Comparison of ENCODE assay signal across 19 cellular contexts in the genomic region with DNA sequence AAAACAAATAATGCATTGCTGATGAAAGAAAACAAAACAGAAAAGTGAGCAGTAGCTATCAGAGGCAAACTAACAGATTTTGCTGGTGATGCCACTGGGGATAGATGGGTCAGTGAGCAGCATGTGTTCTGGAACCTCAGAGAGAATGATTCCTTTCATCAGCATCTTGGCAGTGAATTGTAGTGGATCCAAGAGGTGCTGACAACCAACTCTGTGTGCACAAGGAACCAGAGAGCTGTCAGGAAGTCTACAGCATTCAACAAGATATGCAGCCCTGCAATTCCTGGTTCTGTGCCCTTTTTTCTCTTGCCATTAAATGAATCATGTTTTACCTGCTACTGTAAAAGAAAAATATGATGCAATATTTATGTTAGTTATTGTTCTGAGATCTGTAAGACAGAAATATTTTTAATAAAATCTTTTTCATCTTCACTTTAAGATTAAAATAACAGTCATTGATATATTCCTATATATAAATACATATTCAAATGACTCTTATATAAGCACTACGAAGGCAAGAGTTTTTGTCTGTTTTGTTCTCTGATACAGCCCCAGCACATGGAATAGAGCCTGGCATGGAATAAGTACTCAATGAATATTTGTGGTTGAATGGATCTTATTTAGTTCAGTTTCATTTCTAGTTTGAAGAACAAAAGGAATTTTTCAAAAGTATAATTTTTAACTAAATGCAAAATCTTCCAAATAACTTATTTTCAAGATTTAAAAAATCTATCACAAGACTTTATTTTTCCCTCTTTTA.
DNase-seq lines count a peak whose midpoint lies in the region; ATAC-seq and TF ChIP-seq lines count a peak whose summit lies in the region.
"Had no signal": no experiment of that assay in that cellular context is flagged by ENCODE, and none has a peak within 500 bp of the region (broad histone marks: within the 10 kb centered on the region; RNA-seq: fewer than 3 reads in every experiment).

No MANE protein-coding gene starts in this region.

- H3K9me1 ChIP-seq in IMR-90 (ENCODE audit: insufficient read depth, low read length) = no peaks in the 10 kb centered on the region

- no peak overlapping the region for H3K56ac ChIP-seq in IMR-90 (ENCODE audit: extremely low read depth, insufficient read depth, low read length)

- H4K8ac ChIP-seq in IMR-90 (ENCODE audit: low read depth in 2 of 2, low read length in 2 of 2) = no peak overlapping the region

- no peak for TF ChIP-seq POLR2A in IMR-90 (IDR thresholded peaks at IDR 0.05; ENCODE audit: low read depth, low read length)

- H3K79me1 ChIP-seq in IMR-90 (ENCODE audit: low read depth in 1 of 2, low read length in 2 of 2) = no peaks in the 10 kb centered on the region

- WGBS in IMR-90 (ENCODE audit: extremely low coverage in 2 of 2, insufficient read length in 1 of 2), 2 experiments = no CpG with 5 or more reads among the region's 1 CpG

- no peaks in the 10 kb centered on the region for H3K79me2 ChIP-seq in osteoblast (ENCODE audit: insufficient read depth, low read length)

- dilution Hi-C loops in IMR-90 (cut with HindIII; ENCODE audit: low sequenced_read_pairs, unreplicated experiment) = no loop called here

- H2BK20ac ChIP-seq in IMR-90 (ENCODE audit: low read depth, low read length) = no peak overlapping the region

- H2AK9ac ChIP-seq in IMR-90 (replicated peaks; ENCODE audit: low read depth, low read length, poor library complexity) = no peak overlapping the region

- no peak overlapping the region for H3K4me2 ChIP-seq in IMR-90 (ENCODE audit: low read depth, low read length)
- no peak overlapping the region for H3K4me2 ChIP-seq in osteoblast (ENCODE audit: insufficient read depth, low read length)

- no peak overlapping the region for H3K9ac ChIP-seq in IMR-90 (ENCODE audit: low read depth, low read length)

- CTCF ChIA-PET in IMR-90 (lab: Yijun Ruan, JAX) (no interaction called here), RWPE1 (lab: Yijun Ruan, JAX) (no interaction called here)

- TF ChIP-seq CTCF in IMR-90 (conservative IDR thresholded peaks at IDR 0.05; ENCODE audit: low read depth, low read length) (no peak), osteoblast (IDR thresholded peaks at IDR 0.05; ENCODE audit: extremely low read depth, low read depth, low read length) (no peak), RWPE1 (conservative IDR thresholded peaks at IDR 0.05; ENCODE audit: low read depth) (no peak)

- no peak for ATAC-seq in IMR-90 (ENCODE audit: low read depth)
- peak; percentile 90 for ATAC-seq in left ventricle myocardium superior
- no peak for ATAC-seq in GM18502 (IDR thresholded peaks at IDR 0.05; ENCODE audit: poor library complexity, unreplicated experiment)
- ATAC-seq: activated CD4-positive, CD25-positive, alpha-beta regulatory T cell treated with anti-CD3 and anti-CD28 coated beads, Interleukin-2, amount 50 U/mL, for 24 hours; SK-N-SH treated with all-trans-retinoic acid at 6 μM for 48 hours had no signal

- in situ Hi-C loops in IMR-90 (cut with MboI; ENCODE audit: low sequenced_read_pairs) = loop anchor here (25.0 kb wide), 1 partner anchor 1130 kb away; no protein-coding TSS in a partner anchor

- H3K9me3 ChIP-seq in IMR-90 (ENCODE audit: control insufficient read depth, insufficient read depth, low read length) (no peaks in the 10 kb centered on the region), osteoblast (ENCODE audit: low read depth, low read length) (no peaks in the 10 kb centered on the region)
- H3K9me3 ChIP-seq: HAP-1 had no signal

- H3K27ac ChIP-seq in IMR-90 (ENCODE audit: insufficient read depth, low read length) (no peak overlapping the region), osteoblast (ENCODE audit: low read depth, low read length) (no peak overlapping the region), RWPE1 (no peak overlapping the region)
- H3K27ac ChIP-seq: brain microvascular endothelial cell had no signal

- no peak overlapping the region for H2BK5ac ChIP-seq in IMR-90 (ENCODE audit: low read depth, low read length, poor library complexity, severe bottlenecking)

- no peak overlapping the region for H3K23ac ChIP-seq in IMR-90 (ENCODE audit: low read depth, low read length)

- no peak for TF ChIP-seq RAD21 in IMR-90 (IDR thresholded peaks at IDR 0.05; ENCODE audit: low read length)

- no peak overlapping the region for H4K5ac ChIP-seq in IMR-90 (ENCODE audit: low read depth, low read length)

- H3K4me1 ChIP-seq in IMR-90 (ENCODE audit: control insufficient read depth, insufficient read depth, low read length) (no peaks in the 10 kb centered on the region), osteoblast (ENCODE audit: insufficient read depth, low read length) (no peaks in the 10 kb centered on the region)

- no peak overlapping the region for H2BK15ac ChIP-seq in IMR-90 (ENCODE audit: low read depth, low read length)

- no TSS peak for BruUV-seq in IMR-90 (replicated peaks; lab: Mats Ljungman, UMichigan)

- no peak overlapping the region for H3K4ac ChIP-seq in IMR-90 (ENCODE audit: low read depth, low read length)

- no peaks in the 10 kb centered on the region for H3K36me3 ChIP-seq in IMR-90 (ENCODE audit: control insufficient read depth, insufficient read depth, low read length)
- H3K36me3 ChIP-seq in osteoblast (ENCODE audit: insufficient read depth, low read length) = no peaks in the 10 kb centered on the region
- H3K36me3 ChIP-seq: brain microvascular endothelial cell, HAP-1 had no signal

- intact Hi-C loops in IMR-90 (cut with micrococcal nuclease) (loop anchor here (10.0 kb wide), 1 partner anchor 423 kb away; a partner anchor contains a TSS), left ventricle myocardium superior (cut with micrococcal nuclease) (loop anchor here (10.0 kb wide), 1 partner anchor 73 kb away; no protein-coding TSS in a partner anchor)

- no peak overlapping the region for H2AK5ac ChIP-seq in IMR-90 (ENCODE audit: low read depth, low read length)

- DNase-seq in IMR-90 = no peak
- peak; percentile 87 for DNase-seq in cerebellar cortex (ENCODE audit: low spot score)
- DNase-seq in left ventricle myocardium superior = no peak
- peak; percentile 17 for DNase-seq in osteoblast (ENCODE audit: insufficient read length, low spot score, missing footprints)
- no peak for DNase-seq in T-helper 2 cell
- DNase-seq in NCI-H1436 (lab: John Stamatoyannopoulos, UW) = no peak
- DNase-seq in RWPE1 (ENCODE audit: low spot score) = no peak
- DNase-seq: brain microvascular endothelial cell; CD4-positive, alpha-beta T cell; effector CD4-positive, alpha-beta T cell; glutamatergic neuron; mesendoderm; NCI-H187; nephron progenitor cell; T-helper 9 cell had no signal

- no peak overlapping the region for H3K18ac ChIP-seq in IMR-90 (ENCODE audit: low read depth, low read length)

- H3K27me3 ChIP-seq in IMR-90 (ENCODE audit: control insufficient read depth, insufficient read depth, low read length) (no peaks in the 10 kb centered on the region), osteoblast (ENCODE audit: insufficient read depth, low read length) (no peaks in the 10 kb centered on the region)
- H3K27me3 ChIP-seq: brain microvascular endothelial cell had no signal

- H3K4me3 ChIP-seq in IMR-90 (ENCODE audit: insufficient read depth, low read depth, low read length) (no peak overlapping the region), osteoblast (ENCODE audit: insufficient read depth, low read length) (no peak overlapping the region)
- H3K4me3 ChIP-seq: HAP-1 had no signal

- POLR2A ChIA-PET in IMR-90 (lab: Charles Lee; ENCODE audit: unreplicated experiment) (no interaction called here), RWPE1 (lab: Yijun Ruan, JAX; ENCODE audit: low non-redundant PET) (no interaction called here)

- H3K14ac ChIP-seq in IMR-90 (replicated peaks; ENCODE audit: low read depth, low read length) = no peak overlapping the region

- H4K91ac ChIP-seq in IMR-90 (ENCODE audit: insufficient read depth, low read depth, low read length) = no peak overlapping the region

- H2AFZ ChIP-seq in IMR-90 (replicated peaks; ENCODE audit: low read length, poor library complexity) = no peak overlapping the region
- H2AFZ ChIP-seq in osteoblast (ENCODE audit: low read length) = no peak overlapping the region

- H4K20me1 ChIP-seq in IMR-90 (ENCODE audit: insufficient read depth, low read length) (no peaks in the 10 kb centered on the region), osteoblast (ENCODE audit: insufficient read depth, low read length) (no peaks in the 10 kb centered on the region)

- H2BK120ac ChIP-seq in IMR-90 (ENCODE audit: low read depth, low read length) = no peak overlapping the region

TF ChIP-seq in IMR-90, 13 proteins besides CTCF, POLR2A, EP300 and RAD21:
- TF ChIP-seq CEBPB (IDR thresholded peaks at IDR 0.05; ENCODE audit: low read depth, low read length) (0 out of 2 replicates have a peak, but pooled peaks have one; percentile 9), SMC3 (IDR thresholded peaks at IDR 0.05; ENCODE audit: low read depth, low read length) (no peak), NFE2L2 (IDR thresholded peaks at IDR 0.05; ENCODE audit: low read depth, low read length) (no peak), RFX5 (IDR thresholded peaks at IDR 0.05; ENCODE audit: low read depth, low read length) (no peak)
- TF ChIP-seq, protein P1, sequence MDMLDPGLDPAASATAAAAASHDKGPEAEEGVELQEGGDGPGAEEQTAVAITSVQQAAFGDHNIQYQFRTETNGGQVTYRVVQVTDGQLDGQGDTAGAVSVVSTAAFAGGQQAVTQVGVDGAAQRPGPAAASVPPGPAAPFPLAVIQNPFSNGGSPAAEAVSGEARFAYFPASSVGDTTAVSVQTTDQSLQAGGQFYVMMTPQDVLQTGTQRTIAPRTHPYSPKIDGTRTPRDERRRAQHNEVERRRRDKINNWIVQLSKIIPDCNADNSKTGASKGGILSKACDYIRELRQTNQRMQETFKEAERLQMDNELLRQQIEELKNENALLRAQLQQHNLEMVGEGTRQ (IDR thresholded peaks at IDR 0.05; ENCODE audit: low read depth, low read length) = no peak
- TF ChIP-seq, protein P2, sequence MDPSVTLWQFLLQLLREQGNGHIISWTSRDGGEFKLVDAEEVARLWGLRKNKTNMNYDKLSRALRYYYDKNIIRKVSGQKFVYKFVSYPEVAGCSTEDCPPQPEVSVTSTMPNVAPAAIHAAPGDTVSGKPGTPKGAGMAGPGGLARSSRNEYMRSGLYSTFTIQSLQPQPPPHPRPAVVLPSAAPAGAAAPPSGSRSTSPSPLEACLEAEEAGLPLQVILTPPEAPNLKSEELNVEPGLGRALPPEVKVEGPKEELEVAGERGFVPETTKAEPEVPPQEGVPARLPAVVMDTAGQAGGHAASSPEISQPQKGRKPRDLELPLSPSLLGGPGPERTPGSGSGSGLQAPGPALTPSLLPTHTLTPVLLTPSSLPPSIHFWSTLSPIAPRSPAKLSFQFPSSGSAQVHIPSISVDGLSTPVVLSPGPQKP (IDR thresholded peaks at IDR 0.05; ENCODE audit: borderline replicate concordance, low read depth, low read length) = no peak

Comparison
In these comparisons a context has a peak if more than half of its experiments do, and no peak if none do; other contexts are left out.
1. DNase-seq: peak in cerebellar cortex (single experiment) and osteoblast (single experiment); none in IMR-90 (single experiment), left ventricle myocardium superior (single experiment), T-helper 2 cell (0 of 5), NCI-H1436 (single experiment) and RWPE1 (single experiment).